ENCODE assay signal across 12 cellular contexts in the genomic region with DNA sequence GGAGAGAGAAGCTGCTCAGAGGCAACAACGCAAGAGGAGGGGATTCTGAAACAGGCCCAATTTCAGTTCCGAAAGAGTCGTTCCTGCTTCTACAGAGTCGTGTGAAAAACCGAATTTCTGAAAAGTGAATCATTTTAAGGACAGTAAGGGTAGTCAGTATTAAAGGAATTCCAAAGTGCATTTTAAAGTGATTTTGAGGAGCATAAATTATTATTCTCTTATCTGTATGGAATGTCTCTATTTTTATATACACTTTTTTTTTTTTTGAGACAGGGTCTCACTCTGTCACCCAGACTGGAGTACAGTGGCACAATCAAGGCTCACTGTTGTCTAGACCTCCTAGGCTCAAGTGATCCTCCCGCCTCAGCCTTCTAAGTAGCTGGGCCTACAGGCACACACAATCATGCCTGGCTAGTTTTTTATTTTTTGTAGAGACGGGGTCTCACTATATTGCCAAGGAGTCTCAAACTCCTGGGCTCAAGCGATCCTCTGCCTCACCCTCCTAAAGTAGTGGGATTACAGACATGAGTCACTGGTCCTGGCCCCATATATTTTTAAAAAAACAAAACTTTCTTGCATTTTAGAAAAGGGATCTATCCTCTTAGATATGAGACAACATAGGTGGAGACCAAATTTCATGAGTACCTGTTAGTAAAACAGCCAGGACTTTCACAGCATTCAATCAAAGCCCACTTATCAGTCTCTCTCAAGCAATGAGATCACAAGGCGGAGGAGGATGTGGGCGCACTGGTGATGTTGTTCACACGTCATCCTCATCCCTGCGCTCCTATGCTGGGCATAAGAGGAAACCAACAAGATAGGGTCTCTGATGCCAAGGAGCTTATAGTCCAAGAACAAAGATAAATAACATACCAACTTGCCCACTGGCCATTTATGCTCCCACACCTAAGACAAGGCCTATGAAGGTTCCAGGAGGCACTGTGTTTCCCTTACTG. TPM values are rescaled to one million over a fixed set of nuclear protein-coding genes. Genes with fewer than 3 reads are reported as not detected.
A peak's percentile ranks its signal among the peaks of the same experiment; 100 is the strongest.
DNase-seq lines count a peak whose midpoint lies in the region; ATAC-seq and TF ChIP-seq lines count a peak whose summit lies in the region.
"Had no signal": no experiment of that assay in that cellular context is flagged by ENCODE, and none has a peak within 500 bp of the region (broad histone marks: within the 10 kb centered on the region; RNA-seq: fewer than 3 reads in every experiment).

No MANE protein-coding gene starts in this region.

- peak; percentile 20 to 22 for ATAC-seq in activated T-cell treated with anti-CD3 and anti-CD28 coated beads, Interleukin-2, amount 50 U/mL, for 4 hours
- ATAC-seq: pancreas had no signal

- 91 to 94% methylated on average over 12 of the region's 12 CpGs for WGBS in lower leg skin, 2 donors

- H3K27ac Mint-ChIP-seq in immature natural killer cell: peak overlapping the region; percentile 72 to 95 (median 82)

- TF ChIP-seq CTCF in lower leg skin (IDR thresholded peaks at IDR 0.05): no peak

- H3K27me3 Mint-ChIP-seq in activated T-cell treated with anti-CD3 and anti-CD28 coated beads, Interleukin-2, amount 50 U/mL, for 4 hours (ENCODE audit: low read depth): no peaks in the 10 kb centered on the region
- H3K27me3 Mint-ChIP-seq in immature natural killer cell (ENCODE audit: low read depth in 3 of 3): peaks cover 0 to 2% (median 0%) of the 10 kb centered on the region in 3 donors

- H3K4me3 Mint-ChIP-seq in activated T-cell treated with anti-CD3 and anti-CD28 coated beads, Interleukin-2, amount 50 U/mL, for 4 hours: no peak overlapping the region
- peak overlapping the region in 3 of 5 donors; percentile 5 to 49 (median 37) for H3K4me3 Mint-ChIP-seq in immature natural killer cell

- H3K36me3 Mint-ChIP-seq in activated T-cell treated with anti-CD3 and anti-CD28 coated beads, Interleukin-2, amount 50 U/mL, for 4 hours (ENCODE audit: insufficient read depth): peaks cover 34% of the 10 kb centered on the region
- peaks cover 15 to 29% (median 17%) of the 10 kb centered on the region in 3 donors for H3K36me3 Mint-ChIP-seq in immature natural killer cell

- no peak for TF ChIP-seq POLR2A in lower leg skin (IDR thresholded peaks at IDR 0.05)

- intact Hi-C loops in lower leg skin (cut with DNase I; ENCODE audit: low total_unique reads): no loop called here

- H3K4me1 Mint-ChIP-seq in activated T-cell treated with anti-CD3 and anti-CD28 coated beads, Interleukin-2, amount 50 U/mL, for 4 hours (ENCODE audit: low read depth): peaks cover 43% of the 10 kb centered on the region
- peaks cover 42 to 50% of the 10 kb centered on the region in 2 donors for H3K4me1 Mint-ChIP-seq in immature natural killer cell

- H3K9me3 Mint-ChIP-seq in activated T-cell treated with anti-CD3 and anti-CD28 coated beads, Interleukin-2, amount 50 U/mL, for 4 hours: no peaks in the 10 kb centered on the region
- H3K9me3 Mint-ChIP-seq in immature natural killer cell: no peaks in the 10 kb centered on the region

- no peak overlapping the region for H3K4me3 ChIP-seq in lower leg skin (ENCODE audit: low read depth, poor library complexity, severe bottlenecking)
- H3K4me3 ChIP-seq: hepatocyte, pancreas, transverse colon had no signal

- peak; percentile 39 for DNase-seq in stimulated activated CD4-positive, alpha-beta T cell treated with anti-CD3 and anti-CD28 coated beads, Interleukin-1b, Interleukin-23, amount 100 ng/mL, for 48 hours
- no peak for DNase-seq in stimulated activated CD4-positive, alpha-beta T cell treated with anti-CD3 and anti-CD28 coated beads, Interleukin-12 subunit alpha, Interleukin-12 subunit beta, amount 100 ng/mL, for 4 hours
- peak; percentile 44 for DNase-seq in activated T-cell treated with anti-CD3 and anti-CD28 coated beads, Interleukin-2, amount 50 U/mL, for 4 hours
- DNase-seq in immature natural killer cell (peak; percentile 47 to 54 (median 50)), CD1c-positive myeloid dendritic cell (ENCODE audit: extremely low spot score) (no peak), NCI-H2029 treated with DMSO at 0.1 percent for 48 hours (lab: John Stamatoyannopoulos, UW) (no peak), SW 1271 (lab: John Stamatoyannopoulos, UW) (no peak), lower leg skin (ENCODE audit: low spot score in 2 of 2) (no peak)
- DNase-seq: NCI-H748 treated with DMSO at 0.1 percent for 48 hours, pancreas, transverse colon had no signal

RNA-seq across cellular contexts. Expression of a gene that starts 53.2 kb away (rescaled TPM):
- total RNA-seq in activated T-cell treated with anti-CD3 and anti-CD28 coated beads, Interleukin-2, amount 50 U/mL, for 4 hours: 10 to 100 TPM; 27.9 to 36.1 (median 30.7) TPM
- 1 to 10 TPM; 1.6 to 9.8 (median 4.7) TPM for polyA plus RNA-seq in immature natural killer cell
- 10 to 100 TPM; 22.5 to 54.6 (median 29.5) TPM for total RNA-seq in lower leg skin

RNA-seq across cellular contexts. Expression of a gene that starts 53.3 kb away (rescaled TPM):
- 1 to 10 TPM; 2.5 to 6.5 (median 6.1) TPM for total RNA-seq in activated T-cell treated with anti-CD3 and anti-CD28 coated beads, Interleukin-2, amount 50 U/mL, for 4 hours
- 10 to 100 TPM in 1 of 3 donors, 1 to 10 TPM in 2; 6.6 to 13.9 (median 8.6) TPM for polyA plus RNA-seq in immature natural killer cell
- total RNA-seq in lower leg skin: 10 to 100 TPM in 3 of 4 donors, 1 to 10 TPM in 1; 1.4 to 14.4 (median 12.9) TPM

Comparison
In these comparisons a context has a peak if more than half of its experiments do, and no peak if none do; other contexts are left out.
1. DNase-seq: peak in stimulated activated CD4-positive, alpha-beta T cell treated with anti-CD3 and anti-CD28 coated beads, Interleukin-1b, Interleukin-23, amount 100 ng/mL, for 48 hours (single experiment), activated T-cell treated with anti-CD3 and anti-CD28 coated beads, Interleukin-2, amount 50 U/mL, for 4 hours (single experiment) and immature natural killer cell (3 of 3); none in stimulated activated CD4-positive, alpha-beta T cell treated with anti-CD3 and anti-CD28 coated beads, Interleukin-12 subunit alpha, Interleukin-12 subunit beta, amount 100 ng/mL, for 4 hours (single experiment), CD1c-positive myeloid dendritic cell (single experiment), NCI-H2029 treated with DMSO at 0.1 percent for 48 hours (single experiment), SW 1271 (0 of 2) and lower leg skin (0 of 2).